1 cellular context compared by ENCODE assay signal in genomic region chr20:19995220-19995863, GRCh38.
TF ChIP-seq lines count a peak whose summit lies in the region.

No MANE protein-coding gene starts in this region.

TF ChIP-seq in SK-N-SH treated with all-trans-retinoic acid at 6 μM for 48 hours, 23 proteins besides CTCF, POLR2A, EP300 and RAD21 (continued from another document):
- TF ChIP-seq PATZ1 (CRISPR knock-in tag; IDR thresholded peaks at IDR 0.05; ENCODE audit: borderline replicate concordance) (no peak), TOX (CRISPR knock-in tag; IDR thresholded peaks at IDR 0.05; ENCODE audit: borderline replicate concordance) (no peak)
